In genomic region chr6:111773501-111774345, GRCh38 we compare ENCODE assay signal across 22 cellular contexts.
DNase-seq lines count a peak whose midpoint lies in the region; ATAC-seq lines count a peak whose summit lies in the region.
"Had no signal": no experiment of that assay in that cellular context is flagged by ENCODE, and none has a peak within 500 bp of the region (broad histone marks: within the 10 kb centered on the region; RNA-seq: fewer than 3 reads in every experiment).

No MANE protein-coding gene starts in this region.

- peaks cover 92% of the 10 kb centered on the region for H3K4me1 Mint-ChIP-seq in activated naive CD4-positive, alpha-beta T cell treated with anti-CD3 and anti-CD28 coated beads, Interleukin-2, amount 50 U/mL, for 24 hours
- peaks cover 90% of the 10 kb centered on the region for H3K4me1 Mint-ChIP-seq in stimulated activated effector memory CD8-positive, alpha-beta T cell treated with anti-CD3 and anti-CD28 coated beads, Interleukin-12 subunit alpha, Interleukin-12 subunit beta, amount 100 ng/mL, for 72 hours

- peak overlapping the region; percentile 60 for H3K27ac Mint-ChIP-seq in activated naive CD4-positive, alpha-beta T cell treated with anti-CD3 and anti-CD28 coated beads, Interleukin-2, amount 50 U/mL, for 24 hours
- peak overlapping the region; percentile 72 for H3K27ac Mint-ChIP-seq in stimulated activated effector memory CD8-positive, alpha-beta T cell treated with anti-CD3 and anti-CD28 coated beads, Interleukin-12 subunit alpha, Interleukin-12 subunit beta, amount 100 ng/mL, for 72 hours

- H3K4me3 Mint-ChIP-seq in activated naive CD4-positive, alpha-beta T cell treated with anti-CD3 and anti-CD28 coated beads, Interleukin-2, amount 50 U/mL, for 24 hours = no peak overlapping the region
- no peak overlapping the region for H3K4me3 Mint-ChIP-seq in stimulated activated effector memory CD8-positive, alpha-beta T cell treated with anti-CD3 and anti-CD28 coated beads, Interleukin-12 subunit alpha, Interleukin-12 subunit beta, amount 100 ng/mL, for 72 hours
- H3K4me3 Mint-ChIP-seq: activated T-cell treated with anti-CD3 and anti-CD28 coated beads, Interleukin-2, amount 50 U/mL, for 4 hours had no signal

- no peaks in the 10 kb centered on the region for H3K9me3 ChIP-seq in effector memory CD4-positive, alpha-beta T cell (ENCODE audit: control insufficient read depth, low read length)
- H3K9me3 ChIP-seq: spleen had no signal

- no peaks in the 10 kb centered on the region for H3K27me3 Mint-ChIP-seq in activated naive CD4-positive, alpha-beta T cell treated with anti-CD3 and anti-CD28 coated beads, Interleukin-2, amount 50 U/mL, for 24 hours

- peaks cover 6% of the 10 kb centered on the region for H3K9me3 Mint-ChIP-seq in activated naive CD4-positive, alpha-beta T cell treated with anti-CD3 and anti-CD28 coated beads, Interleukin-2, amount 50 U/mL, for 24 hours
- no peaks in the 10 kb centered on the region for H3K9me3 Mint-ChIP-seq in stimulated activated effector memory CD8-positive, alpha-beta T cell treated with anti-CD3 and anti-CD28 coated beads, Interleukin-12 subunit alpha, Interleukin-12 subunit beta, amount 100 ng/mL, for 72 hours

- H3K27me3 ChIP-seq in effector memory CD4-positive, alpha-beta T cell (replicated peaks; ENCODE audit: control insufficient read depth, insufficient read depth, low read length, poor library complexity, severe bottlenecking) = no peaks in the 10 kb centered on the region
- H3K27me3 ChIP-seq: dorsolateral prefrontal cortex, spleen had no signal

- H3K27ac ChIP-seq in effector memory CD4-positive, alpha-beta T cell (ENCODE audit: insufficient read depth, low read length, poor library complexity, severe bottlenecking) = peak overlapping the region; percentile 40

- no peak for ATAC-seq in stimulated activated effector memory CD8-positive, alpha-beta T cell treated with anti-CD3 and anti-CD28 coated beads, Interleukin-12 subunit alpha, Interleukin-12 subunit beta, amount 100 ng/mL, for 72 hours
- no peak for ATAC-seq in GM19452 (IDR thresholded peaks at IDR 0.05; ENCODE audit: unreplicated experiment)

- H3K36me3 ChIP-seq in effector memory CD4-positive, alpha-beta T cell (ENCODE audit: control insufficient read depth, insufficient read depth, low read length) = peaks cover 4% of the 10 kb centered on the region

- DNase-seq in activated naive CD4-positive, alpha-beta T cell treated with Interleukin-2 at 50 U/mL for 16 hours = no peak
- DNase-seq in NCI-H69 (lab: John Stamatoyannopoulos, UW) (peak; percentile 39), germinal center (ENCODE audit: low spot score) (no peak)
- no peak for DNase-seq in effector memory CD4-positive, alpha-beta T cell
- DNase-seq in stimulated activated effector memory CD8-positive, alpha-beta T cell treated with anti-CD3 and anti-CD28 coated beads, Interleukin-12 subunit alpha, Interleukin-12 subunit beta, amount 100 ng/mL, for 72 hours (ENCODE audit: low spot score in 2 of 2) = no peak
- DNase-seq in stimulated activated CD4-positive, alpha-beta T cell treated with anti-CD3 and anti-CD28 coated beads, Interleukin-4, amount 100 ng/mL, for 1 hour = no peak
- DNase-seq: activated CD4-positive, alpha-beta T cell treated with anti-CD3 and anti-CD28 coated beads, Interleukin-2, amount 50 U/mL, for 1 hour; activated T-cell treated with anti-CD3 and anti-CD28 coated beads, Interleukin-2, amount 50 U/mL, for 4 hours; amniotic stem cell; DMS79; dorsolateral prefrontal cortex; foreskin melanocyte; HCEC 1CT; KG1; mesenchymal stem cell; NCI-H2029; NCI-H510A treated with DMSO at 0.1 percent for 48 hours; RPMI8226; spleen; stimulated activated CD8-positive, alpha-beta memory T cell treated with anti-CD3 and anti-CD28 coated beads, Interleukin-4, amount 100 ng/mL, for 48 hours had no signal

- H3K4me1 ChIP-seq in effector memory CD4-positive, alpha-beta T cell (ENCODE audit: control insufficient read depth, insufficient read depth, low read length, poor library complexity, severe bottlenecking) = peaks cover 34% of the 10 kb centered on the region

- H3K36me3 Mint-ChIP-seq in activated naive CD4-positive, alpha-beta T cell treated with anti-CD3 and anti-CD28 coated beads, Interleukin-2, amount 50 U/mL, for 24 hours = peaks cover 42% of the 10 kb centered on the region
- peaks cover 84% of the 10 kb centered on the region for H3K36me3 Mint-ChIP-seq in stimulated activated effector memory CD8-positive, alpha-beta T cell treated with anti-CD3 and anti-CD28 coated beads, Interleukin-12 subunit alpha, Interleukin-12 subunit beta, amount 100 ng/mL, for 72 hours

- no peak overlapping the region for H3K4me3 ChIP-seq in effector memory CD4-positive, alpha-beta T cell (ENCODE audit: insufficient read depth, low read depth, low read length, poor library complexity, severe bottlenecking)
- H3K4me3 ChIP-seq: dorsolateral prefrontal cortex, spleen had no signal
